Comparison of ENCODE assay signal across 9 cellular contexts in genomic region chr13:100514788-100515409, GRCh38.
DNase-seq lines count a peak whose midpoint lies in the region; ATAC-seq and TF ChIP-seq lines count a peak whose summit lies in the region.
"Had no signal": no experiment of that assay in that cellular context is flagged by ENCODE, and none has a peak within 500 bp of the region (broad histone marks: within the 10 kb centered on the region; RNA-seq: fewer than 3 reads in every experiment).

No MANE protein-coding gene starts in this region.

- H3K27ac Mint-ChIP-seq in endodermal cell, result no peak overlapping the region

- in situ Hi-C loops in Caki2 (cut with HindIII; ENCODE audit: low pct_unique_long_range_greater_than_20kb, low sequenced_read_pairs), result loop anchor here (25.0 kb wide), 1 partner anchor 278 kb away; no protein-coding TSS in a partner anchor

- H3K4me1 ChIP-seq in endodermal cell (ENCODE audit: control insufficient read depth, insufficient read depth, low read length) (no peaks in the 10 kb centered on the region), mucosa of descending colon (ENCODE audit: low read depth) (peaks cover 15% of the 10 kb centered on the region)

- peaks cover 56% of the 10 kb centered on the region for H3K4me1 Mint-ChIP-seq in endodermal cell

- no peaks in the 10 kb centered on the region for H3K27me3 ChIP-seq in endodermal cell (ENCODE audit: control insufficient read depth, insufficient read depth, low read length, poor library complexity, severe bottlenecking)

- H3K27me3 Mint-ChIP-seq in endodermal cell (ENCODE audit: insufficient read depth), result no peaks in the 10 kb centered on the region

- intact Hi-C loops in mucosa of descending colon (cut with DNase I, micrococcal nuclease), result loop anchor here in 1 of 2 donors (10.0 kb wide), 1 partner anchor 860 kb away; no protein-coding TSS in a partner anchor

- TF ChIP-seq CTCF in endodermal cell (conservative IDR thresholded peaks at IDR 0.05) (peak; percentile 99), mucosa of descending colon (IDR thresholded peaks at IDR 0.05) (peak; percentile 82)

- no peaks in the 10 kb centered on the region for H3K9me3 ChIP-seq in endodermal cell (ENCODE audit: control insufficient read depth, low read length)
- H3K9me3 ChIP-seq in mucosa of descending colon, result no peaks in the 10 kb centered on the region

- H3K36me3 Mint-ChIP-seq in endodermal cell (ENCODE audit: low read depth), result peaks cover 15% of the 10 kb centered on the region

- peaks cover 12% of the 10 kb centered on the region for H3K36me3 ChIP-seq in endodermal cell (ENCODE audit: control insufficient read depth, insufficient read depth, low read length)
- no peaks in the 10 kb centered on the region for H3K36me3 ChIP-seq in mucosa of descending colon (ENCODE audit: low read depth)

- H3K4me3 Mint-ChIP-seq in endodermal cell, result no peak overlapping the region

- no peak overlapping the region for H3K27ac ChIP-seq in endodermal cell (ENCODE audit: low read depth, low read length)
- H3K27ac ChIP-seq: epithelial cell of prostate had no signal

- peak; percentile 95 for ATAC-seq in GM21390 (IDR thresholded peaks at IDR 0.05; ENCODE audit: unreplicated experiment)
- peak; percentile 82 for ATAC-seq in mucosa of descending colon

- H3K4me3 ChIP-seq in endodermal cell (ENCODE audit: low read length), result no peak overlapping the region
- no peak overlapping the region for H3K4me3 ChIP-seq in mucosa of descending colon

- WGBS in endodermal cell (ENCODE audit: insufficient coverage in 1 of 2, insufficient read length in 1 of 2), 2 experiments, result 5 to 14% methylated on average over 1 to 5 of the region's 5 CpGs

- no peaks in the 10 kb centered on the region for H3K9me3 Mint-ChIP-seq in endodermal cell

- peak; percentile 55 for DNase-seq in Caki2 (ENCODE audit: low read depth)
- peak; percentile 93 for DNase-seq in HT-29 (ENCODE audit: low spot score)
- DNase-seq in NOMO-1 (lab: John Stamatoyannopoulos, UW; ENCODE audit: unreplicated experiment in 2 of 2), result peak; percentile 57 to 73
- peak; percentile 42 to 48 for DNase-seq in activated CD8-positive, alpha-beta memory T cell treated with anti-CD3 and anti-CD28 coated beads for 4 hours (ENCODE audit: low read depth in 2 of 2)
- peak; percentile 93 for DNase-seq in endodermal cell
- DNase-seq in mucosa of descending colon, result peak; percentile 72 to 91 (median 85)
- DNase-seq in stimulated activated CD8-positive, alpha-beta memory T cell treated with anti-CD3 and anti-CD28 coated beads, Interleukin-7, amount 100 ng/mL, for 24 hours (ENCODE audit: low read depth), result peak; percentile 52

- H3K9ac ChIP-seq in endodermal cell (ENCODE audit: extremely low read depth, low read length, poor library complexity, severe bottlenecking), result no peak overlapping the region
